ENCODE assay signal across 9 cellular contexts in genomic region chr10:102919992-102920736, GRCh38. TPM values are rescaled to one million over a fixed set of nuclear protein-coding genes. Genes with fewer than 3 reads are reported as not detected.
DNase-seq lines count a peak whose midpoint lies in the region; ATAC-seq, FAIRE-seq and TF ChIP-seq lines count a peak whose summit lies in the region.
"Had no signal": no experiment of that assay in that cellular context is flagged by ENCODE, and none has a peak within 500 bp of the region (broad histone marks: within the 10 kb centered on the region; RNA-seq: fewer than 3 reads in every experiment).

No MANE protein-coding gene starts in this region.

- TSS peak; percentile 33 for BruUV-seq in K562 (replicated peaks; lab: Mats Ljungman, UMichigan)

- no peak for TF ChIP-seq CTCF in heart left ventricle (IDR thresholded peaks at IDR 0.05)
- no peak for TF ChIP-seq CTCF in K562 (IDR thresholded peaks at IDR 0.05 in 2 of 3, conservative IDR thresholded peaks at IDR 0.05 in 1 of 3; ENCODE audit: insufficient read depth in 2 of 3, low read depth in 1 of 3, low read length in 3 of 3)
- TF ChIP-seq CTCF in lower lobe of right lung (IDR thresholded peaks at IDR 0.05): no peak

- POLR2A ChIA-PET in K562 (lab: Yijun Ruan, JAX): interaction anchor here (0.6 kb wide), 1 partner anchor 337 kb away, joined by 3 read pairs; no protein-coding TSS in a partner anchor

- peak; percentile 35 for FAIRE-seq in K562 (lab: Jason Lieb, UNC)

- H2AFZ ChIP-seq in K562 (ENCODE audit: low read depth, low read length): peak overlapping the region; percentile 97

- CTCF ChIA-PET in K562 (lab: Yijun Ruan, JAX; ENCODE audit: low intra/inter-chr PET ratio): no interaction called here

- DNase-seq in heart left ventricle: no peak
- no peak for DNase-seq in left cardiac atrium
- DNase-seq in K562 (ENCODE audit: extremely low read depth in 1 of 4, low spot score in 3 of 4): peak in 1 of 4 experiments; percentile 17
- DNase-seq in lower lobe of right lung: no peak
- DNase-seq in posterior cingulate gyrus: no peak
- DNase-seq: stimulated activated CD4-positive, alpha-beta T cell treated with anti-CD3 and anti-CD28 coated beads, Interleukin-2, amount 100 ng/mL, for 48 hours had no signal

- peaks cover 0 to 50% (median 33%) of the 10 kb centered on the region in 12 donors for H3K4me1 ChIP-seq in heart left ventricle
- H3K4me1 ChIP-seq in K562 (replicated peaks in 1 of 2; ENCODE audit: control insufficient read depth in 2 of 2, insufficient read depth in 2 of 2, low read length in 2 of 2): peaks cover 3 to 26% of the 10 kb centered on the region in 2 experiments; a peak in 4 of 5 replicates
- H3K4me1 ChIP-seq in lower lobe of right lung: peaks cover 53% of the 10 kb centered on the region
- H3K4me1 ChIP-seq in urinary bladder (ENCODE audit: insufficient read depth): no peaks in the 10 kb centered on the region

- no peaks in the 10 kb centered on the region for H4K20me1 ChIP-seq in K562 (replicated peaks; ENCODE audit: control insufficient read depth, insufficient read depth, low read length)

- no peak for TF ChIP-seq RAD21 in K562 (CRISPR knock-in tag; conservative IDR thresholded peaks at IDR 0.05 in 1 of 2, IDR thresholded peaks at IDR 0.05 in 1 of 2)

- peak overlapping the region; percentile 38 to 98; a peak in 3 of 4 replicates for H3K9ac ChIP-seq in K562 (ENCODE audit: insufficient read depth in 1 of 2, low read depth in 2 of 2, low read length in 2 of 2)

- H3K36me3 ChIP-seq in heart left ventricle (no peaks in the 10 kb centered on the region), K562 (ENCODE audit: control insufficient read depth, insufficient read depth, low read length) (no peaks in the 10 kb centered on the region), lower lobe of right lung (no peaks in the 10 kb centered on the region), urinary bladder (ENCODE audit: insufficient read depth) (no peaks in the 10 kb centered on the region)

- no peaks in the 10 kb centered on the region for H3K9me1 ChIP-seq in K562 (ENCODE audit: control insufficient read depth, insufficient read depth, low read length)

- H3K27ac ChIP-seq in heart left ventricle: no peak overlapping the region
- H3K27ac ChIP-seq in K562 (ENCODE audit: extremely low read depth, low read depth, low read length): peak overlapping the region; percentile 19; the same call in 1 of the 3 replicates
- no peak overlapping the region for H3K27ac ChIP-seq in lower lobe of right lung
- no peak overlapping the region for H3K27ac ChIP-seq in urinary bladder (ENCODE audit: low read depth)

- H3K4me2 ChIP-seq in K562 (ENCODE audit: insufficient read depth, low read length): peak overlapping the region; percentile 87

- no peak for TF ChIP-seq EP300 in K562 (IDR thresholded peaks at IDR 0.05; ENCODE audit: low read length)

- no peaks in the 10 kb centered on the region for H3K9me3 ChIP-seq in heart left ventricle
- no peaks in the 10 kb centered on the region for H3K9me3 ChIP-seq in K562 (replicated peaks; ENCODE audit: control insufficient read depth, insufficient read depth, low read depth, low read length)
- H3K9me3 ChIP-seq in lower lobe of right lung: no peaks in the 10 kb centered on the region

- H3K4me3 ChIP-seq in heart left ventricle (peak overlapping the region in 10 of 12 donors; percentile 70 to 95 (median 86)), K562 (peak overlapping the region; percentile 87), lower lobe of right lung (peak overlapping the region; percentile 98), urinary bladder (ENCODE audit: low read depth, low read length) (peak overlapping the region; percentile 90)

- in situ Hi-C loops in K562 (cut with MboI): loop anchor here (5.0 kb wide), 3 partner anchors 83 to 322 kb away; partner anchors contain the start of gene CYP17A1

- intact Hi-C loops in heart left ventricle (cut with DNase I) (loop anchor here in 8 of 10 donors (2.0 to 10.0 kb wide), 7 partner anchors 132 to 415 kb away; partner anchors contain the start of genes NT5C2 (in 1 of the 8) and RPEL1 (in 1 of the 8)), left cardiac atrium (cut with DNase I) (loop anchor here in 1 of 2 donors (2.0 to 5.0 kb wide), 2 partner anchors 147 to 325 kb away; partner anchors contain the start of gene RPEL1), K562 (cut with micrococcal nuclease) (loop anchor here (5.0 to 10.0 kb wide), 4 partner anchors 42 to 565 kb away; no protein-coding TSS in a partner anchor), lower lobe of right lung (cut with DNase I) (loop anchor here (10.0 kb wide), 1 partner anchor 325 kb away; the partner anchor contains the start of gene RPEL1), posterior cingulate gyrus (cut with DNase I) (loop anchor here (5.0 kb wide), 2 partner anchors 132 to 272 kb away; partner anchors contain the start of gene NT5C2)

- TF ChIP-seq POLR2A in heart left ventricle (IDR thresholded peaks at IDR 0.05) (no peak), K562 (conservative IDR thresholded peaks at IDR 0.05) (no peak)

- H3K27me3 ChIP-seq in heart left ventricle (no peaks in the 10 kb centered on the region), K562 (ENCODE audit: control insufficient read depth in 2 of 2, insufficient read depth in 2 of 2, low read length in 2 of 2) (no peaks in the 10 kb centered on the region), lower lobe of right lung (ENCODE audit: low read depth) (no peaks in the 10 kb centered on the region)

- H3K79me2 ChIP-seq in K562 (ENCODE audit: control insufficient read depth, insufficient read depth, low read length): peaks cover 32% of the 10 kb centered on the region

- 49 to 52% (median 50%) methylated on average over 9 of the region's 9 CpGs for WGBS in heart left ventricle, 4 donors
- WGBS in K562 (ENCODE audit: insufficient coverage, low coverage, missing lambda C conversion rate): 11% methylated on average over 7 of the region's 9 CpGs
- WGBS in urinary bladder: 44% methylated on average over 9 of the region's 9 CpGs

- ATAC-seq in heart left ventricle (no peak), left cardiac atrium (no peak), K562 (no peak), lower lobe of right lung (no peak), GM21515 (IDR thresholded peaks at IDR 0.05; ENCODE audit: unreplicated experiment) (no peak), GM21786 (IDR thresholded peaks at IDR 0.05; ENCODE audit: unreplicated experiment) (no peak)

TF ChIP-seq in K562, 482 proteins besides CTCF, POLR2A, EP300 and RAD21 (continues in another document):
- TF ChIP-seq RHOXF2B (CRISPR knock-in tag; conservative IDR thresholded peaks at IDR 0.05): no peak

RNA-seq across cellular contexts. Expression of gene CNNM2, which starts 2.1 kb away (rescaled TPM):
- total RNA-seq in heart left ventricle (1 to 10 TPM; 2.9 to 6.3 (median 4.1) TPM), left cardiac atrium (1 to 10 TPM; 3.7 to 3.9 TPM), K562 (2014; rRNA removed) (4.0 and 5.9 TPM in 2 replicates), K562 (2014; rRNA removed; fragmentation: Illumina TruSeq; extraction: Trizol) (1.2 and 1.4 TPM in 2 replicates), K562 (2015; rRNA removed; fragmentation: Illumina TruSeq; extraction: Trizol) (1.2 and 1.5 TPM in 2 replicates), K562 (2021) (5.0 and 5.7 TPM in 2 replicates), lower lobe of right lung (12.1 TPM), urinary bladder (9.0 TPM)
- polyA plus RNA-seq in heart left ventricle (1 to 10 TPM; 1.3 to 2.8 TPM), K562 (2011; rRNA removed) (1.3 and 1.7 TPM in 2 replicates), K562 (2014; fragmentation: Illumina TruSeq; extraction: Trizol) (2.1 and 2.7 TPM in 2 replicates), K562 (2014; fragmentation: Nextera tagmentation; extraction: Ambion mirVana) (under 1 TPM; 0.21 to 0.23 TPM), K562 (2014; rRNA removed) (0.93 and 2.2 TPM in 2 replicates), urinary bladder (5.5 TPM)
- 12.8 and 21.8 TPM in 2 replicates for total RNA-seq in K562 (2011; cell fraction: chromatin; rRNA removed; ENCODE audit: low replicate concordance)
- 8.7 and 9.2 TPM in 2 replicates for total RNA-seq in K562 (2011; cell fraction: nucleolus; rRNA removed)
- 8.9 and 12.8 TPM in 2 replicates for total RNA-seq in K562 (2011; cell fraction: nucleoplasm; rRNA removed)
- polyA plus RNA-seq in K562 (2011; cell fraction: cytosol; rRNA removed): 1.2 and 2.0 TPM in 2 replicates
- polyA plus RNA-seq in K562 (2011; cell fraction: nucleus; rRNA removed): 2.6 and 5.1 TPM in 2 replicates
- 4.0 and 4.6 TPM in 2 replicates for polyA plus RNA-seq in K562 (2012)
- 2.2 and 2.8 TPM in 2 replicates for polyA minus RNA-seq in K562 (2011; rRNA and poly(A)+ RNA removed)
- 1.9 and 2.9 TPM in 2 replicates for polyA minus RNA-seq in K562 (2011; cell fraction: cytosol; rRNA and poly(A)+ RNA removed)
- 2.6 and 4.9 TPM in 2 replicates for polyA minus RNA-seq in K562 (2011; cell fraction: nucleus; rRNA and poly(A)+ RNA removed)

RNA-seq across cellular contexts. Expression of gene AS3MT, which starts 50.9 kb away (rescaled TPM):
- total RNA-seq in heart left ventricle (10 to 100 TPM in 7 of 9 donors, 1 to 10 TPM in 2; 8.6 to 29.0 (median 15.8) TPM), left cardiac atrium (10 to 100 TPM in 1 of 2 donors, 1 to 10 TPM in 1; 8.7 to 12.2 TPM), K562 (2014; rRNA removed) (not detected in 2 replicates), K562 (2014; rRNA removed; fragmentation: Illumina TruSeq; extraction: Trizol) (0.33 and 0.41 TPM in 2 replicates), K562 (2015; rRNA removed; fragmentation: Illumina TruSeq; extraction: Trizol) (0.30 TPM in 1 of 2 replicates, not detected in the other), K562 (2021) (0.25 and 0.29 TPM in 2 replicates), lower lobe of right lung (1.9 TPM), urinary bladder (4.1 TPM)
- polyA plus RNA-seq in heart left ventricle (10 to 100 TPM in 1 of 2 donors, 1 to 10 TPM in 1; 5.2 to 42.2 TPM), K562 (2011; rRNA removed) (0.07 TPM in 1 of 2 replicates, not detected in the other), K562 (2014; fragmentation: Illumina TruSeq; extraction: Trizol) (0.19 TPM in 1 of 2 replicates, not detected in the other), K562 (2014; fragmentation: Nextera tagmentation; extraction: Ambion mirVana) (under 1 TPM; 0.04 to 0.14 TPM), K562 (2014; rRNA removed) (0.24 and 0.58 TPM in 2 replicates), urinary bladder (3.9 TPM)
- 0.39 and 1.4 TPM in 2 replicates for total RNA-seq in K562 (2011; cell fraction: chromatin; rRNA removed; ENCODE audit: low replicate concordance)
- total RNA-seq in K562 (2011; cell fraction: nucleolus; rRNA removed): 0.39 and 0.50 TPM in 2 replicates
- 0.38 and 0.88 TPM in 2 replicates for total RNA-seq in K562 (2011; cell fraction: nucleoplasm; rRNA removed)
- polyA plus RNA-seq in K562 (2011; cell fraction: cytosol; rRNA removed): 0.04 TPM in 1 of 2 replicates, not detected in the other
- polyA plus RNA-seq in K562 (2011; cell fraction: nucleus; rRNA removed): 0.06 and 0.15 TPM in 2 replicates
- 0.29 TPM in 1 of 2 replicates, not detected in the other for polyA plus RNA-seq in K562 (2012)
- 0.51 TPM in 1 of 2 replicates, not detected in the other for polyA minus RNA-seq in K562 (2011; rRNA and poly(A)+ RNA removed)
- polyA minus RNA-seq in K562 (2011; cell fraction: cytosol; rRNA and poly(A)+ RNA removed): not detected in 2 replicates
- polyA minus RNA-seq in K562 (2011; cell fraction: nucleus; rRNA and poly(A)+ RNA removed): 0.13 and 0.33 TPM in 2 replicates
